Comparison of ENCODE assay signal across 8 cellular contexts in the genomic region with DNA sequence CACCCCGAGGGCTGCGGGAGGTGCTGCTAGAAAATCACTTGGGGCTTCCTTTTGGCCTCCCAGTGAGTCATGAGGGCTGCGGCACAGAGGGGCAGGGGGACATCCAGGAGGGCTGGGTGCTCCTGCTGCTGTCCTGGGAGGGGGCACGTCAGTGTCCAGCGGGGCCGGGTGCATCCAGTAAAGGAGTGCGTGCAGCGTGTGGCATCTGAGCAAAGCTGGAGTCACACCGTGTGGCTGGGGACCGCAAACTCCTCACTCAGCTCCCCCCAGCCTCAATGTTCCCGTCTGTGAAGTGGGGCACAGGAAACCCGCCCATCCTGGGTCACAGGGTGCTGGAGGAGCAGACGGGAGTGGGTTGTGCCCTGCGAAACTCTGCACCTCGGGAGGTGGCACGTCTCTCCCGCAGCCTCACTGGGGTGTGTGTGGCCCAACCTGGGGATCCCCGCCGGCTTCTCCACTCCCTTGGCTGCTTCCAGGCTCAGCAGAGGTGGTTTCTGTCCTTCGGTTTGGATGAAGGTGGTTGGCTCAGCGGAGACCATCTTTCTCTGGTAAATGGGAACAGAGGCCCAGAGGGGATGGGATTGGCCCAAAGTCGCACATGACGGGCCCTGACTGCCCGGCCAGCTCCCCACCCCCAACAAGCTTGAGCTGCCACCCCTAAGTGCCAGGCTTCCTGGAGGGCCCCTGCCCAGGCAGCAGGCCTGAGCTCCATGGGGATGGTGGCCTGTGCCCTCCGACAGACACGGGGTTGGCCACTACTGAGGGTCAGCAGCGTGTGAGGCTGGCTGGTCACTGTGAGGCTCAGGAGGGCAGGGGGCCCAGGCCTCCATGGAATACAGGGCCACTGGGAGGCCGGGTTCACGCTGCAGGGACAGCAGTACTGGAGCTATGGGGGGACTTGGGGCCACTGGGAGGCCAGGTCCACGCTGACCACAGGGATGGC.
DNase-seq lines count a peak whose midpoint lies in the region; ATAC-seq, FAIRE-seq and TF ChIP-seq lines count a peak whose summit lies in the region.
"Not testable (repeated sequence)": the region's sequence is repeated elsewhere in the genome, so short reads cannot be mapped to it uniquely, and the experiment has no call there.

No MANE protein-coding gene starts in this region.

- not testable (repeated sequence) for FAIRE-seq in small intestine (lab: Jason Lieb, UNC)

- not testable (repeated sequence) for TF ChIP-seq CTCF in upper lobe of left lung (IDR thresholded peaks at IDR 0.05)

- not testable (repeated sequence) for H3K27me3 ChIP-seq in mucosa of rectum (ENCODE audit: control insufficient read depth in 2 of 2, insufficient read depth in 2 of 2, low read length in 2 of 2); small intestine (ENCODE audit: control insufficient read depth in 2 of 2, insufficient read depth in 2 of 2, low read length in 2 of 2); upper lobe of left lung

- not testable (repeated sequence) for H3K27ac ChIP-seq in mucosa of rectum (ENCODE audit: low read depth in 2 of 2, low read length in 2 of 2)
- H3K27ac ChIP-seq in small intestine (ENCODE audit: low read depth in 1 of 2, low read length in 1 of 2) (peak overlapping the region in 1 of 2 donors; percentile 11), upper lobe of left lung (peak overlapping the region in 2 of 4 donors; percentile 45 to 72)

- peak overlapping the region; percentile 24 to 84 for H3K9ac ChIP-seq in mucosa of rectum (ENCODE audit: low read depth in 1 of 2, low read length in 2 of 2)

- H3K4me3 Mint-ChIP-seq in dendritic cell treated with granulocyte-macrophage colony-stimulating factor and Interleukin-4, amounts not matched to agents 40 ng/mL and 50 ng/mL, for 4 days: peak overlapping the region; percentile 6

- WGBS in small intestine, 3 donors: 44 to 73% (median 70%) methylated on average over 17 to 28 of the region's 30 CpGs
- 76% methylated on average over 17 of the region's 30 CpGs; no CpG with 5 or more reads in 1 of the 2 donors for WGBS in upper lobe of left lung, 2 donors

- intact Hi-C loops in dendritic cell treated with granulocyte-macrophage colony-stimulating factor and Interleukin-4, amounts not matched to agents 40 ng/mL and 50 ng/mL, for 4 days (cut with micrococcal nuclease); left ventricle myocardium superior (cut with micrococcal nuclease): not testable (repeated sequence)

- H3K27me3 Mint-ChIP-seq in dendritic cell treated with granulocyte-macrophage colony-stimulating factor and Interleukin-4, amounts not matched to agents 40 ng/mL and 50 ng/mL, for 4 days: peaks cover 63% of the 10 kb centered on the region

- peak overlapping the region; percentile 90 for H3K27ac Mint-ChIP-seq in dendritic cell treated with granulocyte-macrophage colony-stimulating factor and Interleukin-4, amounts not matched to agents 40 ng/mL and 50 ng/mL, for 4 days

- not testable (repeated sequence) for H3K4me3 ChIP-seq in mucosa of rectum (ENCODE audit: low read length in 2 of 2); small intestine (ENCODE audit: low read depth in 1 of 2, low read length in 2 of 2); upper lobe of left lung

- peak; percentile 25 for DNase-seq in activated CD8-positive, alpha-beta memory T cell treated with anti-CD3 and anti-CD28 coated beads, Interleukin-2, amount 50 U/mL, for 4 hours
- peak; percentile 50 for DNase-seq in left ventricle myocardium superior
- peak; percentile 40 for DNase-seq in small intestine
- DNase-seq in upper lobe of left lung: peak in 1 of 2 donors; percentile 74

- TF ChIP-seq POLR2A in upper lobe of left lung (IDR thresholded peaks at IDR 0.05): not testable (repeated sequence)

- not testable (repeated sequence) for H3K9me3 ChIP-seq in mucosa of rectum (ENCODE audit: control insufficient read depth in 2 of 2, low read length in 2 of 2); small intestine (ENCODE audit: control insufficient read depth, low read depth); upper lobe of left lung

- ATAC-seq in GM19397 (IDR thresholded peaks at IDR 0.05; ENCODE audit: unreplicated experiment) (peak; percentile 5), HG03196 (IDR thresholded peaks at IDR 0.05; ENCODE audit: unreplicated experiment) (peak; percentile 21), upper lobe of left lung (ENCODE audit: low FRiP score in 2 of 2) (peak; percentile 0 to 13)
- ATAC-seq in left ventricle myocardium superior: not testable (repeated sequence)

- not testable (repeated sequence) for H3K36me3 Mint-ChIP-seq in dendritic cell treated with granulocyte-macrophage colony-stimulating factor and Interleukin-4, amounts not matched to agents 40 ng/mL and 50 ng/mL, for 4 days (ENCODE audit: low read depth)

- peaks cover 46% of the 10 kb centered on the region for H3K4me1 Mint-ChIP-seq in dendritic cell treated with granulocyte-macrophage colony-stimulating factor and Interleukin-4, amounts not matched to agents 40 ng/mL and 50 ng/mL, for 4 days (ENCODE audit: low read depth)

- H3K4me1 ChIP-seq in mucosa of rectum (ENCODE audit: control insufficient read depth in 2 of 2, insufficient read depth in 2 of 2, low read length in 2 of 2) (peaks cover 21 to 33% of the 10 kb centered on the region in 2 donors), upper lobe of left lung (peaks cover 7 to 29% (median 12%) of the 10 kb centered on the region in 4 donors)
- not testable (repeated sequence) for H3K4me1 ChIP-seq in small intestine (ENCODE audit: control insufficient read depth in 2 of 2, insufficient read depth in 1 of 2, low read depth in 1 of 2, low read length in 1 of 2)

- not testable (repeated sequence) for H3K36me3 ChIP-seq in mucosa of rectum (ENCODE audit: control insufficient read depth in 2 of 2, insufficient read depth in 2 of 2, low read length in 2 of 2); small intestine (ENCODE audit: control insufficient read depth in 2 of 2, insufficient read depth in 2 of 2, low read length in 2 of 2); upper lobe of left lung

- not testable (repeated sequence) for TF ChIP-seq EP300 in upper lobe of left lung (IDR thresholded peaks at IDR 0.05)

- not testable (repeated sequence) for H3K9me3 Mint-ChIP-seq in dendritic cell treated with granulocyte-macrophage colony-stimulating factor and Interleukin-4, amounts not matched to agents 40 ng/mL and 50 ng/mL, for 4 days
